In the genomic region with DNA sequence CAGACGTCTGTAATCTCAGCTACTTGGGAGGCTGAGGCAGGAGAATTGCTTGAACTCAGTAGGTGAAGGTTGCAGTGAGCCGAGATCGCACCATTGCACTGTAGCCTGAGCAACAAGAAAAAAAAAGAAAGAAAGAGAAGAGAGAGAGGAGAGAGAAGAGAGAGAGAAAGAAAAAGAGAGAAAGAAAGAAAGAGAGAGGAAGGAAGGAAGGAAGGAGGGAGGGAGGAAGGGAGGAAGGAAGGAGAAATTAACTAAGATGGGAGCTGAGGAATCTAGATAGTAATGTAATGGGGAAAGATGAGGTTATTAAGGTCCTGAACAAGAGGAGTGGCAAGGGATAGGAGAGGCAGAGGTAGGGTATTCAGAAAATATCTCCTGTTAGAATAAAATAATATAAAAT, we compare ENCODE assay signal across 25 cellular contexts. TPM values are rescaled to one million over a fixed set of nuclear protein-coding genes. Genes with fewer than 3 reads are reported as not detected.
DNase-seq lines count a peak whose midpoint lies in the region; ATAC-seq and TF ChIP-seq lines count a peak whose summit lies in the region.
"Had no signal": no experiment of that assay in that cellular context is flagged by ENCODE, and none has a peak within 500 bp of the region (broad histone marks: within the 10 kb centered on the region; RNA-seq: fewer than 3 reads in every experiment).

No MANE protein-coding gene starts in this region.

- H3K4me1 ChIP-seq in naive thymus-derived CD4-positive, alpha-beta T cell (ENCODE audit: control insufficient read depth in 2 of 2, insufficient read depth in 2 of 2, low read length in 2 of 2), result peaks cover 0 to 5% of the 10 kb centered on the region in 2 donors
- H3K4me1 ChIP-seq in CD8-positive, alpha-beta memory T cell (ENCODE audit: insufficient read depth, low read length), result peaks cover 7% of the 10 kb centered on the region

- H3K4me1 Mint-ChIP-seq in activated naive CD8-positive, alpha-beta T cell treated with anti-CD3 and anti-CD28 coated beads, Interleukin-2, amount 10 ng/mL, durations not matched to agents 7 days and 5 days, result peaks cover 11% of the 10 kb centered on the region
- peaks cover 14% of the 10 kb centered on the region for H3K4me1 Mint-ChIP-seq in activated naive CD8-positive, alpha-beta T cell treated with anti-CD3 and anti-CD28 coated beads, Interleukin-2, amount 50 U/mL, for 24 hours
- peaks cover 47% of the 10 kb centered on the region for H3K4me1 Mint-ChIP-seq in activated B cell treated with CpG ODN at 0.5 μM for 24 hours
- peaks cover 8 to 21% (median 17%) of the 10 kb centered on the region in 7 donors for H3K4me1 Mint-ChIP-seq in naive thymus-derived CD4-positive, alpha-beta T cell
- peaks cover 6 to 17% (median 9%) of the 10 kb centered on the region in 3 donors for H3K4me1 Mint-ChIP-seq in CD8-positive, alpha-beta memory T cell
- H3K4me1 Mint-ChIP-seq in activated CD8-positive, alpha-beta T cell treated with anti-CD3 and anti-CD28 coated beads for 36 hours (ENCODE audit: low read depth), result peaks cover 7% of the 10 kb centered on the region

- POLR2A ChIA-PET in activated naive CD8-positive, alpha-beta T cell treated with anti-CD3 and anti-CD28 coated beads, Interleukin-2, amount 10 ng/mL, durations not matched to agents 7 days and 5 days (lab: Charles Lee), result no interaction called here
- POLR2A ChIA-PET in activated B cell treated with CpG ODN at 0.5 μM for 24 hours (lab: Charles Lee), result interaction anchor here (0.7 to 1.1 kb wide), 2 partner anchors 19 to 758 kb away, joined by 3 read pairs; no protein-coding TSS in a partner anchor
- POLR2A ChIA-PET in naive thymus-derived CD4-positive, alpha-beta T cell (lab: Charles Lee), result interaction anchor here (0.6 kb wide), 1 partner anchor 13 kb away, joined by 6 read pairs; no protein-coding TSS in a partner anchor
- POLR2A ChIA-PET in CD8-positive, alpha-beta memory T cell (lab: Charles Lee), result no interaction called here
- POLR2A ChIA-PET in activated CD8-positive, alpha-beta T cell treated with anti-CD3 and anti-CD28 coated beads for 36 hours (lab: Charles Lee), result no interaction called here

- H3K27me3 Mint-ChIP-seq in activated naive CD8-positive, alpha-beta T cell treated with anti-CD3 and anti-CD28 coated beads, Interleukin-2, amount 10 ng/mL, durations not matched to agents 7 days and 5 days, result peaks cover 7% of the 10 kb centered on the region
- H3K27me3 Mint-ChIP-seq in activated naive CD8-positive, alpha-beta T cell treated with anti-CD3 and anti-CD28 coated beads, Interleukin-2, amount 50 U/mL, for 24 hours, result no peaks in the 10 kb centered on the region
- H3K27me3 Mint-ChIP-seq in activated B cell treated with CpG ODN at 0.5 μM for 24 hours, result no peaks in the 10 kb centered on the region
- H3K27me3 Mint-ChIP-seq in naive thymus-derived CD4-positive, alpha-beta T cell, result peaks cover 0 to 8% (median 0%) of the 10 kb centered on the region in 5 donors
- peaks cover 0 to 2% of the 10 kb centered on the region in 2 donors for H3K27me3 Mint-ChIP-seq in CD8-positive, alpha-beta memory T cell
- H3K27me3 Mint-ChIP-seq in activated CD8-positive, alpha-beta T cell treated with anti-CD3 and anti-CD28 coated beads for 36 hours, result no peaks in the 10 kb centered on the region

- H3K36me3 ChIP-seq in naive thymus-derived CD4-positive, alpha-beta T cell (ENCODE audit: control insufficient read depth in 2 of 3, insufficient read depth in 3 of 3, low read length in 3 of 3), result no peaks in the 10 kb centered on the region
- H3K36me3 ChIP-seq in CD8-positive, alpha-beta memory T cell (ENCODE audit: insufficient read depth, low read length), result no peaks in the 10 kb centered on the region
- H3K36me3 ChIP-seq: BLaER1 treated with 17β-estradiol and CSF1 and Interleukin-3, amounts not matched to agents 10 nM and 100 nM had no signal

- H3K27ac Mint-ChIP-seq in activated naive CD8-positive, alpha-beta T cell treated with anti-CD3 and anti-CD28 coated beads, Interleukin-2, amount 10 ng/mL, durations not matched to agents 7 days and 5 days, result peak overlapping the region; percentile 52
- H3K27ac Mint-ChIP-seq in activated naive CD8-positive, alpha-beta T cell treated with anti-CD3 and anti-CD28 coated beads, Interleukin-2, amount 50 U/mL, for 24 hours, result no peak overlapping the region
- H3K27ac Mint-ChIP-seq in activated B cell treated with CpG ODN at 0.5 μM for 24 hours, result peak overlapping the region; percentile 96
- H3K27ac Mint-ChIP-seq in naive thymus-derived CD4-positive, alpha-beta T cell, result peak overlapping the region in 5 of 9 donors; percentile 38 to 66 (median 41)
- H3K27ac Mint-ChIP-seq in CD8-positive, alpha-beta memory T cell, result peak overlapping the region in 1 of 8 donors; percentile 34
- no peak overlapping the region for H3K27ac Mint-ChIP-seq in activated CD8-positive, alpha-beta T cell treated with anti-CD3 and anti-CD28 coated beads for 36 hours
- H3K27ac Mint-ChIP-seq: HFFc6 had no signal

- no peak for ATAC-seq in activated naive CD8-positive, alpha-beta T cell treated with anti-CD3 and anti-CD28 coated beads, Interleukin-2, amount 10 ng/mL, durations not matched to agents 7 days and 5 days (ENCODE audit: low read depth)
- no peak for ATAC-seq in activated naive CD8-positive, alpha-beta T cell treated with anti-CD3 and anti-CD28 coated beads, Interleukin-2, amount 50 U/mL, for 24 hours
- ATAC-seq in activated B cell treated with CpG ODN at 0.5 μM for 24 hours (ENCODE audit: low read depth), result no peak
- no peak for ATAC-seq in naive thymus-derived CD4-positive, alpha-beta T cell
- no peak for ATAC-seq in activated CD8-positive, alpha-beta T cell treated with anti-CD3 and anti-CD28 coated beads for 36 hours

- no peak overlapping the region for H3K4me3 ChIP-seq in naive thymus-derived CD4-positive, alpha-beta T cell (ENCODE audit: low read length)
- no peak overlapping the region for H3K4me3 ChIP-seq in CD8-positive, alpha-beta memory T cell (ENCODE audit: low read length)
- H3K4me3 ChIP-seq in lower leg skin (ENCODE audit: low read depth, poor library complexity, severe bottlenecking), result no peak overlapping the region
- H3K4me3 ChIP-seq: BLaER1 treated with 17β-estradiol and CSF1 and Interleukin-3, amounts not matched to agents 10 nM and 100 nM; SK-N-MC had no signal

- no peak overlapping the region for H3K4me3 Mint-ChIP-seq in activated naive CD8-positive, alpha-beta T cell treated with anti-CD3 and anti-CD28 coated beads, Interleukin-2, amount 10 ng/mL, durations not matched to agents 7 days and 5 days
- no peak overlapping the region for H3K4me3 Mint-ChIP-seq in activated naive CD8-positive, alpha-beta T cell treated with anti-CD3 and anti-CD28 coated beads, Interleukin-2, amount 50 U/mL, for 24 hours
- H3K4me3 Mint-ChIP-seq in activated B cell treated with CpG ODN at 0.5 μM for 24 hours, result no peak overlapping the region
- H3K4me3 Mint-ChIP-seq in naive thymus-derived CD4-positive, alpha-beta T cell, result no peak overlapping the region
- H3K4me3 Mint-ChIP-seq in CD8-positive, alpha-beta memory T cell, result no peak overlapping the region
- H3K4me3 Mint-ChIP-seq in activated CD8-positive, alpha-beta T cell treated with anti-CD3 and anti-CD28 coated beads for 36 hours, result no peak overlapping the region
- H3K4me3 Mint-ChIP-seq: HFFc6 had no signal

- no peak overlapping the region for H3K27ac ChIP-seq in naive thymus-derived CD4-positive, alpha-beta T cell (ENCODE audit: low read depth, low read length)
- H3K27ac ChIP-seq in CD8-positive, alpha-beta memory T cell (ENCODE audit: low read depth, low read length), result no peak overlapping the region
- H3K27ac ChIP-seq: 22Rv1, KMS-11, RWPE1, SK-N-MC had no signal

- no peaks in the 10 kb centered on the region for H3K9me3 ChIP-seq in naive thymus-derived CD4-positive, alpha-beta T cell (ENCODE audit: control insufficient read depth in 2 of 3, low read length in 3 of 3)
- no peaks in the 10 kb centered on the region for H3K9me3 ChIP-seq in CD8-positive, alpha-beta memory T cell (ENCODE audit: low read length)
- H3K9me3 ChIP-seq: BLaER1 treated with 17β-estradiol and CSF1 and Interleukin-3, amounts not matched to agents 10 nM and 100 nM had no signal

- no peak for TF ChIP-seq POLR2A in lower leg skin (IDR thresholded peaks at IDR 0.05)

- intact Hi-C loops in activated B cell treated with CpG ODN at 0.5 μM for 24 hours (cut with micrococcal nuclease), result loop anchor here (5.0 kb wide), 2 partner anchors 103 to 757 kb away; a partner anchor contains a TSS
- intact Hi-C loops in naive thymus-derived CD4-positive, alpha-beta T cell (cut with micrococcal nuclease), result loop anchor here in 1 of 2 donors (1.0 kb wide), 2 partner anchors 17 to 112 kb away; a partner anchor contains a TSS
- intact Hi-C loops in activated CD8-positive, alpha-beta T cell treated with anti-CD3 and anti-CD28 coated beads for 36 hours (cut with micrococcal nuclease), result no loop called here
- intact Hi-C loops in lower leg skin (cut with DNase I; ENCODE audit: low total_unique reads), result no loop called here

- no peaks in the 10 kb centered on the region for H3K27me3 ChIP-seq in naive thymus-derived CD4-positive, alpha-beta T cell (ENCODE audit: control insufficient read depth in 2 of 2, insufficient read depth in 2 of 2, low read length in 2 of 2)
- no peaks in the 10 kb centered on the region for H3K27me3 ChIP-seq in CD8-positive, alpha-beta memory T cell (ENCODE audit: insufficient read depth, low read length, poor library complexity, severe bottlenecking)
- H3K27me3 ChIP-seq: BLaER1 treated with 17β-estradiol and CSF1 and Interleukin-3, amounts not matched to agents 10 nM and 100 nM had no signal

- no peaks in the 10 kb centered on the region for H3K36me3 Mint-ChIP-seq in activated naive CD8-positive, alpha-beta T cell treated with anti-CD3 and anti-CD28 coated beads, Interleukin-2, amount 10 ng/mL, durations not matched to agents 7 days and 5 days
- H3K36me3 Mint-ChIP-seq in activated naive CD8-positive, alpha-beta T cell treated with anti-CD3 and anti-CD28 coated beads, Interleukin-2, amount 50 U/mL, for 24 hours (ENCODE audit: low read depth), result no peaks in the 10 kb centered on the region
- no peaks in the 10 kb centered on the region for H3K36me3 Mint-ChIP-seq in activated B cell treated with CpG ODN at 0.5 μM for 24 hours (ENCODE audit: low read depth)
- no peaks in the 10 kb centered on the region for H3K36me3 Mint-ChIP-seq in naive thymus-derived CD4-positive, alpha-beta T cell
- no peaks in the 10 kb centered on the region for H3K36me3 Mint-ChIP-seq in CD8-positive, alpha-beta memory T cell
- H3K36me3 Mint-ChIP-seq in activated CD8-positive, alpha-beta T cell treated with anti-CD3 and anti-CD28 coated beads for 36 hours (ENCODE audit: low read depth), result no peaks in the 10 kb centered on the region

- WGBS in lower leg skin, 2 donors, result 84 to 88% methylated on average over 3 of the region's 3 CpGs

- CTCF ChIA-PET in activated B cell treated with CpG ODN at 0.5 μM for 24 hours (lab: Charles Lee), result interaction anchor here (0.9 kb wide), 1 partner anchor 25 kb away, joined by 3 read pairs; no protein-coding TSS in a partner anchor
- CTCF ChIA-PET in naive thymus-derived CD4-positive, alpha-beta T cell (lab: Charles Lee), result interaction anchor here (0.6 to 2.1 kb wide), 4 partner anchors 25 to 356 kb away, joined by 4 to 7 read pairs (median 5); no protein-coding TSS in a partner anchor
- CTCF ChIA-PET in CD8-positive, alpha-beta memory T cell (lab: Charles Lee), result no interaction called here
- CTCF ChIA-PET in activated CD8-positive, alpha-beta T cell treated with anti-CD3 and anti-CD28 coated beads for 36 hours (lab: Charles Lee), result interaction anchor here (1.6 kb wide), 1 partner anchor 25 kb away, joined by 5 read pairs; no protein-coding TSS in a partner anchor

- H3K9me3 Mint-ChIP-seq in activated naive CD8-positive, alpha-beta T cell treated with anti-CD3 and anti-CD28 coated beads, Interleukin-2, amount 10 ng/mL, durations not matched to agents 7 days and 5 days, result no peaks in the 10 kb centered on the region
- H3K9me3 Mint-ChIP-seq in activated naive CD8-positive, alpha-beta T cell treated with anti-CD3 and anti-CD28 coated beads, Interleukin-2, amount 50 U/mL, for 24 hours, result no peaks in the 10 kb centered on the region
- no peaks in the 10 kb centered on the region for H3K9me3 Mint-ChIP-seq in activated B cell treated with CpG ODN at 0.5 μM for 24 hours
- H3K9me3 Mint-ChIP-seq in naive thymus-derived CD4-positive, alpha-beta T cell, result no peaks in the 10 kb centered on the region
- no peaks in the 10 kb centered on the region for H3K9me3 Mint-ChIP-seq in CD8-positive, alpha-beta memory T cell
- H3K9me3 Mint-ChIP-seq in activated CD8-positive, alpha-beta T cell treated with anti-CD3 and anti-CD28 coated beads for 36 hours, result no peaks in the 10 kb centered on the region
- H3K9me3 Mint-ChIP-seq: HFFc6 had no signal

- no peak for DNase-seq in activated naive CD8-positive, alpha-beta T cell treated with anti-CD3 and anti-CD28 coated beads, Interleukin-2, amount 10 ng/mL, durations not matched to agents 7 days and 5 days
- no peak for DNase-seq in activated naive CD8-positive, alpha-beta T cell treated with anti-CD3 and anti-CD28 coated beads, Interleukin-2, amount 50 U/mL, for 24 hours
- no peak for DNase-seq in activated B cell treated with CpG ODN at 0.5 μM for 24 hours
- DNase-seq in naive thymus-derived CD4-positive, alpha-beta T cell, result no peak
- no peak for DNase-seq in DMS153 (lab: John Stamatoyannopoulos, UW)
- DNase-seq in CD8-positive, alpha-beta memory T cell, result no peak
- no peak for DNase-seq in activated CD8-positive, alpha-beta T cell treated with anti-CD3 and anti-CD28 coated beads for 36 hours
- no peak for DNase-seq in lower leg skin (ENCODE audit: low spot score in 2 of 2)
- DNase-seq: ACHN, DMS79 treated with DMSO at 0.1 percent for 48 hours, H7, HFFc6, NCI-H1105 treated with DMSO at 0.1 percent for 48 hours, NCI-H1694, NCI-H2081, NCI-H2171 treated with DMSO at 0.1 percent for 48 hours, NCI-H446, NCI-H526, PC-3, SHP77 treated with DMSO at 0.1 percent for 48 hours had no signal

- TF ChIP-seq CTCF in activated B cell treated with CpG ODN at 0.5 μM for 24 hours (IDR thresholded peaks at IDR 0.05) (no peak), lower leg skin (IDR thresholded peaks at IDR 0.05) (no peak)
- no peak for TF ChIP-seq CTCF in activated CD8-positive, alpha-beta T cell treated with anti-CD3 and anti-CD28 coated beads for 36 hours (IDR thresholded peaks at IDR 0.05)

RNA-seq across cellular contexts. Expression of a gene that starts 17.4 kb away (rescaled TPM):
- 10 to 100 TPM; 14.7 to 15.7 TPM for total RNA-seq in activated naive CD8-positive, alpha-beta T cell treated with anti-CD3 and anti-CD28 coated beads, Interleukin-2, amount 10 ng/mL, durations not matched to agents 7 days and 5 days
- total RNA-seq in activated B cell treated with CpG ODN at 0.5 μM for 24 hours, result 20.9 and 21.2 TPM in 2 replicates
- 10 to 100 TPM; 15.1 to 17.7 (median 15.7) TPM for total RNA-seq in naive thymus-derived CD4-positive, alpha-beta T cell
- polyA plus RNA-seq in naive thymus-derived CD4-positive, alpha-beta T cell, result 10 to 100 TPM; 11.5 to 13.1 TPM
- total RNA-seq in CD8-positive, alpha-beta memory T cell, result 10 to 100 TPM; 12.4 to 13.9 TPM
- 15.1 TPM for polyA plus RNA-seq in CD8-positive, alpha-beta memory T cell
- total RNA-seq in activated CD8-positive, alpha-beta T cell treated with anti-CD3 and anti-CD28 coated beads for 36 hours, result 10 to 100 TPM; 10.5 to 10.9 TPM
- total RNA-seq in lower leg skin, result 10 to 100 TPM in 1 of 4 donors, 1 to 10 TPM in 3; 5.9 to 13.9 (median 6.8) TPM

Comparison
In these comparisons a context has a peak if more than half of its experiments do, and no peak if none do; other contexts are left out.
1. H3K27ac Mint-ChIP-seq: peak in activated naive CD8-positive, alpha-beta T cell treated with anti-CD3 and anti-CD28 coated beads, Interleukin-2, amount 10 ng/mL, durations not matched to agents 7 days and 5 days (single experiment), activated B cell treated with CpG ODN at 0.5 μM for 24 hours (single experiment) and naive thymus-derived CD4-positive, alpha-beta T cell (5 of 9); none in activated naive CD8-positive, alpha-beta T cell treated with anti-CD3 and anti-CD28 coated beads, Interleukin-2, amount 50 U/mL, for 24 hours (single experiment) and activated CD8-positive, alpha-beta T cell treated with anti-CD3 and anti-CD28 coated beads for 36 hours (single experiment).
2. POLR2A ChIA-PET loops: an anchor here in activated B cell treated with CpG ODN at 0.5 μM for 24 hours (0.7 to 1.1 kb wide) and naive thymus-derived CD4-positive, alpha-beta T cell (0.6 kb wide); none called in activated naive CD8-positive, alpha-beta T cell treated with anti-CD3 and anti-CD28 coated beads, Interleukin-2, amount 10 ng/mL, durations not matched to agents 7 days and 5 days, CD8-positive, alpha-beta memory T cell and activated CD8-positive, alpha-beta T cell treated with anti-CD3 and anti-CD28 coated beads for 36 hours.